9 cellular contexts compared by ENCODE assay signal in genomic region chr6:103122766-103123601, GRCh38.
A peak's percentile ranks its signal among the peaks of the same experiment; 100 is the strongest.
DNase-seq lines count a peak whose midpoint lies in the region; ATAC-seq, FAIRE-seq and TF ChIP-seq lines count a peak whose summit lies in the region.
"Had no signal": no experiment of that assay in that cellular context is flagged by ENCODE, and none has a peak within 500 bp of the region (broad histone marks: within the 10 kb centered on the region; RNA-seq: fewer than 3 reads in every experiment).

No MANE protein-coding gene starts in this region.

- ATAC-seq in HG03342 (IDR thresholded peaks at IDR 0.05; ENCODE audit: unreplicated experiment) (peak; percentile 79), psoas muscle (no peak), GM21447 (IDR thresholded peaks at IDR 0.05; ENCODE audit: unreplicated experiment) (no peak)

- no peaks in the 10 kb centered on the region for H3K27me3 Mint-ChIP-seq in astrocyte (ENCODE audit: low read depth, unreplicated experiment)
- H3K27me3 Mint-ChIP-seq: activated naive CD8-positive, alpha-beta T cell treated with anti-CD3 and anti-CD28 coated beads, Interleukin-2, amount 10 ng/mL, durations not matched to agents 7 days and 5 days had no signal

- H3K9me3 ChIP-seq in astrocyte (ENCODE audit: insufficient read depth, low read depth, low read length) (no peaks in the 10 kb centered on the region), psoas muscle (no peaks in the 10 kb centered on the region)

- no peak overlapping the region for H3K9ac ChIP-seq in astrocyte (ENCODE audit: low read length)

- peak overlapping the region; percentile 44 for H2AFZ ChIP-seq in astrocyte (ENCODE audit: low read depth, low read length)

- no peaks in the 10 kb centered on the region for H4K20me1 ChIP-seq in astrocyte (ENCODE audit: insufficient read depth, low read length)

- H3K27ac ChIP-seq in 22Rv1 (no peak overlapping the region), astrocyte (ENCODE audit: low read depth, low read length) (no peak overlapping the region), psoas muscle (no peak overlapping the region)

- H3K27me3 ChIP-seq in astrocyte (ENCODE audit: insufficient read depth, low read length) (no peaks in the 10 kb centered on the region), psoas muscle (ENCODE audit: insufficient read depth in 3 of 3, low read length in 2 of 3) (no peaks in the 10 kb centered on the region)

- TF ChIP-seq CTCF in 22Rv1 (IDR thresholded peaks at IDR 0.05) (peak; percentile 88), GM12874 (IDR thresholded peaks at IDR 0.05; ENCODE audit: insufficient read depth, low read depth, low read length) (peak; percentile 68), astrocyte (IDR thresholded peaks at IDR 0.05; ENCODE audit: insufficient read depth, low read depth, low read length) (peak; percentile 42), psoas muscle (IDR thresholded peaks at IDR 0.05) (no peak)

- intact Hi-C loops in psoas muscle (cut with DNase I) = no loop called here

- H3K4me1 ChIP-seq in astrocyte (ENCODE audit: insufficient read depth, low read length) (no peaks in the 10 kb centered on the region), psoas muscle (no peaks in the 10 kb centered on the region)

- H3K4me2 ChIP-seq in astrocyte (ENCODE audit: low read length) = no peak overlapping the region

- DNase-seq in NCI-H345 treated with DMSO at 0.1 percent for 48 hours (lab: John Stamatoyannopoulos, UW; ENCODE audit: unreplicated experiment) = peak; percentile 42
- peak; percentile 6 for DNase-seq in astrocyte (ENCODE audit: low read depth)
- peak; percentile 51 for DNase-seq in kidney tubule cell (ENCODE audit: low spot score)
- DNase-seq in psoas muscle = no peak
- DNase-seq: activated naive CD8-positive, alpha-beta T cell treated with anti-CD3 and anti-CD28 coated beads, Interleukin-2, amount 10 ng/mL, durations not matched to agents 7 days and 5 days had no signal

- no peak overlapping the region for H3K27ac Mint-ChIP-seq in astrocyte (ENCODE audit: unreplicated experiment)
- H3K27ac Mint-ChIP-seq: activated naive CD8-positive, alpha-beta T cell treated with anti-CD3 and anti-CD28 coated beads, Interleukin-2, amount 10 ng/mL, durations not matched to agents 7 days and 5 days had no signal

- no peaks in the 10 kb centered on the region for H3K36me3 Mint-ChIP-seq in astrocyte (ENCODE audit: low read depth, unreplicated experiment)
- H3K36me3 Mint-ChIP-seq: activated naive CD8-positive, alpha-beta T cell treated with anti-CD3 and anti-CD28 coated beads, Interleukin-2, amount 10 ng/mL, durations not matched to agents 7 days and 5 days had no signal

- H3K4me1 Mint-ChIP-seq in astrocyte (ENCODE audit: low read depth, unreplicated experiment) = no peaks in the 10 kb centered on the region
- H3K4me1 Mint-ChIP-seq: activated naive CD8-positive, alpha-beta T cell treated with anti-CD3 and anti-CD28 coated beads, Interleukin-2, amount 10 ng/mL, durations not matched to agents 7 days and 5 days had no signal

- H3K4me3 Mint-ChIP-seq in astrocyte (ENCODE audit: unreplicated experiment) = no peak overlapping the region
- H3K4me3 Mint-ChIP-seq: activated naive CD8-positive, alpha-beta T cell treated with anti-CD3 and anti-CD28 coated beads, Interleukin-2, amount 10 ng/mL, durations not matched to agents 7 days and 5 days had no signal

- H3K36me3 ChIP-seq in astrocyte (ENCODE audit: insufficient read depth, low read length) = no peaks in the 10 kb centered on the region
- no peaks in the 10 kb centered on the region for H3K36me3 ChIP-seq in psoas muscle (ENCODE audit: insufficient read depth in 1 of 2, low read depth in 1 of 2)

- H3K4me3 ChIP-seq in astrocyte (ENCODE audit: insufficient read depth, low read depth, low read length) (no peak overlapping the region), psoas muscle (no peak overlapping the region)

- H3K9me3 Mint-ChIP-seq in astrocyte (ENCODE audit: unreplicated experiment) = no peaks in the 10 kb centered on the region
- H3K9me3 Mint-ChIP-seq: activated naive CD8-positive, alpha-beta T cell treated with anti-CD3 and anti-CD28 coated beads, Interleukin-2, amount 10 ng/mL, durations not matched to agents 7 days and 5 days had no signal

- no peaks in the 10 kb centered on the region for H3K79me2 ChIP-seq in astrocyte (ENCODE audit: insufficient read depth, low read length)

- FAIRE-seq in astrocyte (lab: Jason Lieb, UNC) = no peak

- 23 to 26% (median 25%) methylated on average over 10 of the region's 10 CpGs for WGBS in psoas muscle, 3 donors

Comparison
In these comparisons a context has a peak if more than half of its experiments do, and no peak if none do; other contexts are left out.
1. DNase-seq: peak in NCI-H345 treated with DMSO at 0.1 percent for 48 hours (single experiment), astrocyte (single experiment) and kidney tubule cell (single experiment); none in psoas muscle (0 of 2).